25 cellular contexts compared by ENCODE assay signal in genomic region chr7:69827140-69827919, GRCh38.
DNase-seq lines count a peak whose midpoint lies in the region; ATAC-seq and TF ChIP-seq lines count a peak whose summit lies in the region.
"Had no signal": no experiment of that assay in that cellular context is flagged by ENCODE, and none has a peak within 500 bp of the region (broad histone marks: within the 10 kb centered on the region; RNA-seq: fewer than 3 reads in every experiment).

No MANE protein-coding gene starts in this region.

- no peaks in the 10 kb centered on the region for H3K27me3 Mint-ChIP-seq in naive B cell

- H3K9me3 Mint-ChIP-seq in naive B cell = no peaks in the 10 kb centered on the region
- H3K9me3 Mint-ChIP-seq: activated T-cell treated with anti-CD3 and anti-CD28 coated beads, Interleukin-2, amount 50 U/mL, for 4 hours had no signal

- DNase-seq in DMS153 (lab: John Stamatoyannopoulos, UW) = peak; percentile 51
- no peak for DNase-seq in DMS153 treated with DMSO at 0.1 percent for 48 hours (lab: John Stamatoyannopoulos, UW; ENCODE audit: unreplicated experiment)
- DNase-seq in OCI-LY7 (ENCODE audit: low spot score) = peak; percentile 51
- peak; percentile 45 for DNase-seq in naive B cell
- DNase-seq in cerebellar nuclear complex (lab: John Stamatoyannopoulos, UW) = no peak
- DNase-seq: activated CD4-positive, alpha-beta T cell treated with anti-CD3 and anti-CD28 coated beads for 1 hour; activated CD8-positive, alpha-beta memory T cell treated with anti-CD3 and anti-CD28 coated beads for 24 hours; activated naive CD4-positive, alpha-beta T cell treated with anti-CD3 and anti-CD28 coated beads, Interleukin-2, amount 50 U/mL, for 16 hours; activated T-cell treated with anti-CD3 and anti-CD28 coated beads, Interleukin-2, amount 50 U/mL, for 4 hours; anterior cingulate cortex; dorsolateral prefrontal cortex; GF-D8; GOT3; heart right ventricle; NCI-H2227 treated with DMSO at 0.1 percent for 48 hours; NCI-H774; Peyer's patch; retina; stimulated activated CD4-positive, alpha-beta T cell treated with anti-CD3 and anti-CD28 coated beads, Interleukin-4, amount 100 ng/mL, for 4 hours; T-helper 9 cell; trophoblast cell had no signal

- no peak overlapping the region for H3K4me3 ChIP-seq in HEK293 (ENCODE audit: low read depth, low read length)
- H3K4me3 ChIP-seq in OCI-LY7 (ENCODE audit: low read depth, low read length, poor library complexity, severe bottlenecking) = peak overlapping the region; percentile 69
- H3K4me3 ChIP-seq: dorsolateral prefrontal cortex, heart right ventricle, Peyer's patch had no signal

- TF ChIP-seq CTCF in HEK293 (tag by site-specific recombination; IDR thresholded peaks at IDR 0.05) (no peak), OCI-LY7 (conservative IDR thresholded peaks at IDR 0.05; ENCODE audit: low read length) (no peak)

- H3K4me1 Mint-ChIP-seq in naive B cell = peaks cover 52 to 64% (median 56%) of the 10 kb centered on the region in 3 donors

- POLR2A ChIA-PET in HEK293 (lab: Yijun Ruan, JAX) (no interaction called here), OCI-LY7 (lab: Charles Lee) (interaction anchor here (0.6 to 14.1 kb wide), 9 partner anchors 9 to 215 kb away, joined by 3 to 162 read pairs (median 3); no protein-coding TSS in a partner anchor)

- ATAC-seq in naive B cell (ENCODE audit: low read depth in 2 of 2) (peak; percentile 20 to 33), HG03565 (IDR thresholded peaks at IDR 0.05; ENCODE audit: unreplicated experiment) (no peak), HG02642 (IDR thresholded peaks at IDR 0.05; ENCODE audit: poor library complexity, unreplicated experiment) (no peak)
- ATAC-seq: activated T-cell treated with anti-CD3 and anti-CD28 coated beads, Interleukin-2, amount 50 U/mL, for 4 hours; heart right ventricle had no signal

- H3K4me1 ChIP-seq in HEK293 (ENCODE audit: control insufficient read depth, insufficient read depth, low read length) (peaks cover 58% of the 10 kb centered on the region), OCI-LY7 (ENCODE audit: insufficient read depth, low read length, poor library complexity, severe bottlenecking) (peaks cover 57% of the 10 kb centered on the region)

- no peaks in the 10 kb centered on the region for H4K20me1 ChIP-seq in OCI-LY7 (ENCODE audit: insufficient read depth, low read length)

- H3K36me3 ChIP-seq in HEK293 (ENCODE audit: control insufficient read depth in 2 of 2, insufficient read depth in 1 of 2, low read length in 2 of 2) = no peaks in the 10 kb centered on the region
- peaks cover 10% of the 10 kb centered on the region for H3K36me3 ChIP-seq in OCI-LY7 (ENCODE audit: insufficient read depth, low read length)
- H3K36me3 ChIP-seq: heart right ventricle, Peyer's patch had no signal

- peak overlapping the region; percentile 95 for H3K4me2 ChIP-seq in OCI-LY7 (ENCODE audit: low read length)

- no peak overlapping the region for H2AFZ ChIP-seq in OCI-LY7 (ENCODE audit: low read length)

- H3K9me2 ChIP-seq in OCI-LY7 (ENCODE audit: insufficient read depth, low read length) = no peaks in the 10 kb centered on the region

- H3K27ac Mint-ChIP-seq in naive B cell = peak overlapping the region; percentile 16 to 89 (median 81)

- no peaks in the 10 kb centered on the region for H3K9me3 ChIP-seq in HEK293 (ENCODE audit: control insufficient read depth, insufficient read depth, low read depth, low read length)
- peaks cover 6% of the 10 kb centered on the region; the same call in 1 of the 2 replicates for H3K9me3 ChIP-seq in OCI-LY7 (ENCODE audit: low read length)
- H3K9me3 ChIP-seq: Peyer's patch had no signal

- intact Hi-C loops in OCI-LY7 (cut with micrococcal nuclease; ENCODE audit: unreplicated experiment) = loop anchor here (2.0 to 10.0 kb wide), 5 partner anchors 105 to 867 kb away; no protein-coding TSS in a partner anchor

- H3K4me3 Mint-ChIP-seq in naive B cell = peak overlapping the region; percentile 44 to 92 (median 82)
- H3K4me3 Mint-ChIP-seq: activated T-cell treated with anti-CD3 and anti-CD28 coated beads, Interleukin-2, amount 50 U/mL, for 4 hours had no signal

- peaks cover 47% of the 10 kb centered on the region for H3K79me2 ChIP-seq in OCI-LY7 (ENCODE audit: insufficient read depth, low read depth, low read length)

- no TSS peak for BruUV-seq in OCI-LY7 (replicated peaks; lab: Mats Ljungman, UMichigan)

- H3K27ac ChIP-seq in HEK293 (ENCODE audit: extremely low read depth, low read depth, low read length) (no peak overlapping the region; the same call in 1 of the 2 replicates), OCI-LY7 (ENCODE audit: low read depth, low read length, poor library complexity, severe bottlenecking) (peak overlapping the region; percentile 99)
- H3K27ac ChIP-seq: 22Rv1, dorsolateral prefrontal cortex, heart right ventricle had no signal

- CTCF ChIA-PET in HEK293 (lab: Yijun Ruan, JAX) (interaction anchor here (1.2 to 1.3 kb wide), 2 partner anchors 11 to 27 kb away, joined by 3 read pairs; no protein-coding TSS in a partner anchor), OCI-LY7 (lab: Charles Lee; ENCODE audit: unreplicated experiment) (interaction anchor here (1.2 kb wide), 1 partner anchor 10 kb away, joined by 6 read pairs; no protein-coding TSS in a partner anchor)

- H3K36me3 Mint-ChIP-seq in naive B cell = peaks cover 0 to 7% of the 10 kb centered on the region in 2 donors

TF ChIP-seq in HEK293, 187 proteins besides CTCF, POLR2A, EP300 and RAD21 (continues in another document):
- TF ChIP-seq ZBTB48 (tag by site-specific recombination; IDR thresholded peaks at IDR 0.05) = no peak
- TF ChIP-seq ZBTB10 (tag by site-specific recombination; IDR thresholded peaks at IDR 0.05) = no peak
- TF ChIP-seq ZNF19 (tag by site-specific recombination; IDR thresholded peaks at IDR 0.05; ENCODE audit: low read depth) = no peak
- no peak for TF ChIP-seq ZNF488 (tag by site-specific recombination; IDR thresholded peaks at IDR 0.05)
- TF ChIP-seq BCL11A (tag by site-specific recombination; IDR thresholded peaks at IDR 0.05; ENCODE audit: low read depth) = no peak
- TF ChIP-seq ZXDB (tag by site-specific recombination; IDR thresholded peaks at IDR 0.05) = peak; percentile 80
- TF ChIP-seq, protein P1, sequence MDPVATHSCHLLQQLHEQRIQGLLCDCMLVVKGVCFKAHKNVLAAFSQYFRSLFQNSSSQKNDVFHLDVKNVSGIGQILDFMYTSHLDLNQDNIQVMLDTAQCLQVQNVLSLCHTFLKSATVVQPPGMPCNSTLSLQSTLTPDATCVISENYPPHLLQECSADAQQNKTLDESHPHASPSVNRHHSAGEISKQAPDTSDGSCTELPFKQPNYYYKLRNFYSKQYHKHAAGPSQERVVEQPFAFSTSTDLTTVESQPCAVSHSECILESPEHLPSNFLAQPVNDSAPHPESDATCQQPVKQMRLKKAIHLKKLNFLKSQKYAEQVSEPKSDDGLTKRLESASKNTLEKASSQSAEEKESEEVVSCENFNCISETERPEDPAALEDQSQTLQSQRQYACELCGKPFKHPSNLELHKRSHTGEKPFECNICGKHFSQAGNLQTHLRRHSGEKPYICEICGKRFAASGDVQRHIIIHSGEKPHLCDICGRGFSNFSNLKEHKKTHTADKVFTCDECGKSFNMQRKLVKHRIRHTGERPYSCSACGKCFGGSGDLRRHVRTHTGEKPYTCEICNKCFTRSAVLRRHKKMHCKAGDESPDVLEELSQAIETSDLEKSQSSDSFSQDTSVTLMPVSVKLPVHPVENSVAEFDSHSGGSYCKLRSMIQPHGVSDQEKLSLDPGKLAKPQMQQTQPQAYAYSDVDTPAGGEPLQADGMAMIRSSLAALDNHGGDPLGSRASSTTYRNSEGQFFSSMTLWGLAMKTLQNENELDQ (tag by site-specific recombination; IDR thresholded peaks at IDR 0.05; ENCODE audit: low read depth) = no peak
- TF ChIP-seq ZNF830 (tag by site-specific recombination; IDR thresholded peaks at IDR 0.05; ENCODE audit: low read depth) = no peak
- peak; percentile 52 for TF ChIP-seq OSR2 (tag by site-specific recombination; IDR thresholded peaks at IDR 0.05)
- no peak for TF ChIP-seq ZNF248 (tag by site-specific recombination; IDR thresholded peaks at IDR 0.05)
- no peak for TF ChIP-seq ZNF426 (tag by site-specific recombination; IDR thresholded peaks at IDR 0.05)
- TF ChIP-seq ZEB2 (tag by site-specific recombination; IDR thresholded peaks at IDR 0.05) = no peak

Comparison
In these comparisons a context has a peak if more than half of its experiments do, and no peak if none do; other contexts are left out.
1. DNase-seq: peak in DMS153 (single experiment), OCI-LY7 (single experiment) and naive B cell (single experiment); none in DMS153 treated with DMSO at 0.1 percent for 48 hours (single experiment) and cerebellar nuclear complex (0 of 2).
2. ATAC-seq: peak in naive B cell (2 of 2); none in HG03565 (single experiment) and HG02642 (single experiment).